In the genomic region with DNA sequence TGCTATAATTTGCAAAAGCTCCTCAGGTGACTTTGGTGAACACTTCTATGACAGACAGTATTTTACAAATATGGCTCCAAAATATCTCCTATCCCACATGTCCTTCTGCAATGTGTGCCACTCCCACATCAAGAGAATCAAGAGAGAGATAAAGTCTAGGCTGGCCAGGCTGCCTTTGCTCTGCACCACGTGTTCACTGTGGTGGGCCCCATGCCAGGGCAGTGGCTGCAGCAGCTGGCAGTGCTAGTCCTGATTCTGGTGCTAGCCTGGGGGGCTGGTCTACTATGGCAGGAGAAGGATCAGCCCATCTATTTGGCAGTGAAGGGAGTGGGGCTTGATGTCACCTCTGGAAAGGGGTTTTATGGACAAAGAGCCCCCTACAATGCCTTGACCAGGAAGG, we compare ENCODE assay signal across 12 cellular contexts.
"Had no signal": no experiment of that assay in that cellular context is flagged by ENCODE, and none has a peak within 500 bp of the region (broad histone marks: within the 10 kb centered on the region; RNA-seq: fewer than 3 reads in every experiment).

No MANE protein-coding gene starts in this region.

- H3K4me1 ChIP-seq: neural progenitor cell had no signal

- H3K4me3 Mint-ChIP-seq: activated naive CD4-positive, alpha-beta T cell treated with anti-CD3 and anti-CD28 coated beads, Interleukin-2, amount 50 U/mL, for 24 hours; activated T-cell treated with anti-CD3 and anti-CD28 coated beads, Interleukin-2, amount 50 U/mL, for 24 hours; neural progenitor cell; stimulated activated naive B cell treated with anti-CD40 and anti-IgM and Interleukin-4, amounts not matched to agents 10 μg/mL and 1 μg/mL and 100 μg/mL, for 72 hours had no signal

- H3K9me3 Mint-ChIP-seq: neural progenitor cell had no signal

- H3K4me3 ChIP-seq: coronary artery, hepatocyte, neural progenitor cell, ovary had no signal

- H3K27me3 ChIP-seq: hepatocyte, neural progenitor cell, ovary had no signal

- H3K27ac Mint-ChIP-seq: activated naive CD4-positive, alpha-beta T cell treated with anti-CD3 and anti-CD28 coated beads, Interleukin-2, amount 50 U/mL, for 24 hours; activated T-cell treated with anti-CD3 and anti-CD28 coated beads, Interleukin-2, amount 50 U/mL, for 24 hours; neural progenitor cell; stimulated activated naive B cell treated with anti-CD40 and anti-IgM and Interleukin-4, amounts not matched to agents 10 μg/mL and 1 μg/mL and 100 μg/mL, for 72 hours had no signal

- H3K4me2 ChIP-seq: hepatocyte, neural progenitor cell had no signal

- H3K9ac ChIP-seq: neural progenitor cell had no signal

- H3K4me1 Mint-ChIP-seq: neural progenitor cell had no signal

- H3K27me3 Mint-ChIP-seq: activated naive CD4-positive, alpha-beta T cell treated with anti-CD3 and anti-CD28 coated beads, Interleukin-2, amount 50 U/mL, for 24 hours; activated T-cell treated with anti-CD3 and anti-CD28 coated beads, Interleukin-2, amount 50 U/mL, for 24 hours; stimulated activated naive B cell treated with anti-CD40 and anti-IgM and Interleukin-4, amounts not matched to agents 10 μg/mL and 1 μg/mL and 100 μg/mL, for 72 hours had no signal

- H3K9me3 ChIP-seq: ovary had no signal

- H3K36me3 ChIP-seq: neural progenitor cell, ovary had no signal

- H3K27ac ChIP-seq: coronary artery, hepatocyte, neural progenitor cell, ovary had no signal

- H3K79me2 ChIP-seq: hepatocyte had no signal

- DNase-seq: activated effector memory CD4-positive, alpha-beta T cell treated with Interleukin-2 at 50 U/mL for 16 hours; activated T-cell treated with anti-CD3 and anti-CD28 coated beads, Interleukin-2, amount 50 U/mL, for 24 hours; central memory CD4-positive, alpha-beta T cell; effector CD8-positive, alpha-beta T cell; kidney; ovary; stimulated activated naive B cell treated with anti-CD40 and anti-IgM and Interleukin-4, amounts not matched to agents 10 μg/mL and 1 μg/mL and 100 μg/mL, for 72 hours; T-helper 1 cell had no signal

- ATAC-seq: stimulated activated naive B cell treated with anti-CD40 and anti-IgM and Interleukin-4, amounts not matched to agents 10 μg/mL and 1 μg/mL and 100 μg/mL, for 72 hours had no signal

- H2AFZ ChIP-seq: hepatocyte, neural progenitor cell had no signal

- H3K36me3 Mint-ChIP-seq: activated naive CD4-positive, alpha-beta T cell treated with anti-CD3 and anti-CD28 coated beads, Interleukin-2, amount 50 U/mL, for 24 hours; neural progenitor cell had no signal
